20 cellular contexts compared by ENCODE assay signal in the genomic region with DNA sequence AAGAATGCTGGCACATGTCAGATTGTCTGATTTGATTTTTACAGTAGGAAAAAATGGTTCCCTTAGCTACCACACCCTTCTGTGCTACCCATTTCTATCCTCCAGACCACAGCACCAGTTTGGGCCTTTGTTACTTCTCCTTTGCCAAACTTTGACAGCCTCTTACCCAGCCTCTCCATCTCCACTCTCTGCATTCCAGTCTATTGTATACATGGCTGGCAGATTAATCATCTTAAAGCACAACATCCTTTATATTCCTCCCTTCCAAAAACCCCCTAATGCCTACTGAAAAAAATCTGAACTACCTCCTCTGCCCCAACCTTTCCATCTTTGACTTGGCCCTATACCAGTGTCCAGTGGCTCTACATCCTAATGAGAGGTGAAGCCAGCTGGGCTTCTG. TPM values are rescaled to one million over a fixed set of nuclear protein-coding genes. Genes with fewer than 3 reads are reported as not detected.
DNase-seq lines count a peak whose midpoint lies in the region; ATAC-seq and TF ChIP-seq lines count a peak whose summit lies in the region.
"Had no signal": no experiment of that assay in that cellular context is flagged by ENCODE, and none has a peak within 500 bp of the region (broad histone marks: within the 10 kb centered on the region; RNA-seq: fewer than 3 reads in every experiment).

No MANE protein-coding gene starts in this region.

- intact Hi-C loops in MCF 10A (cut with micrococcal nuclease) (no loop called here), breast epithelium (cut with DNase I; ENCODE audit: low total_unique reads) (no loop called here)
- intact Hi-C loops in activated naive CD4-positive, alpha-beta T cell treated with anti-CD3 and anti-CD28 coated beads for 36 hours (cut with micrococcal nuclease): no loop called here

- peak; percentile 22 for DNase-seq in MCF 10A (ENCODE audit: unreplicated experiment)
- no peak for DNase-seq in breast epithelium (ENCODE audit: low spot score in 2 of 2)
- DNase-seq in SJSA1 (ENCODE audit: low read depth in 1 of 2, low spot score in 2 of 2): peak; percentile 24 to 44
- peak; percentile 14 for DNase-seq in fibroblast of pulmonary artery (ENCODE audit: low read depth)
- DNase-seq in effector CD8-positive, alpha-beta T cell (lab: John Stamatoyannopoulos, UW): no peak
- no peak for DNase-seq in activated naive CD4-positive, alpha-beta T cell treated with anti-CD3 and anti-CD28 coated beads for 36 hours
- DNase-seq in COLO668 (lab: John Stamatoyannopoulos, UW; ENCODE audit: unreplicated experiment): no peak
- DNase-seq: BE2C; CD4-positive, alpha-beta memory T cell; DMS79; GF-D8; Karpas-422; NCI-H1930; NCI-H446; NCI-H748 treated with DMSO at 0.1 percent for 48 hours; SJCRH30; SW 1271 had no signal

- no peak overlapping the region for H3K4me3 ChIP-seq in breast epithelium
- H3K4me3 ChIP-seq in SJSA1: no peak overlapping the region
- H3K4me3 ChIP-seq in fibroblast of pulmonary artery (replicated peaks; ENCODE audit: low read depth, low read length): no peak overlapping the region
- H3K4me3 ChIP-seq: SJCRH30 had no signal

- no peak for TF ChIP-seq CTCF in MCF 10A (IDR thresholded peaks at IDR 0.05; ENCODE audit: unreplicated experiment)
- no peak for TF ChIP-seq CTCF in breast epithelium (IDR thresholded peaks at IDR 0.05)
- no peak for TF ChIP-seq CTCF in fibroblast of pulmonary artery (IDR thresholded peaks at IDR 0.05; ENCODE audit: low read length, missing control alignments)

- H3K27me3 Mint-ChIP-seq in MCF 10A (ENCODE audit: insufficient read depth, unreplicated experiment): no peaks in the 10 kb centered on the region
- H3K27me3 Mint-ChIP-seq in activated naive CD4-positive, alpha-beta T cell treated with anti-CD3 and anti-CD28 coated beads for 36 hours (ENCODE audit: low read depth): peaks cover 12% of the 10 kb centered on the region

- H3K4me3 Mint-ChIP-seq in MCF 10A (ENCODE audit: unreplicated experiment): no peak overlapping the region
- no peak overlapping the region for H3K4me3 Mint-ChIP-seq in activated naive CD4-positive, alpha-beta T cell treated with anti-CD3 and anti-CD28 coated beads for 36 hours
- H3K4me3 Mint-ChIP-seq: CD4-positive, alpha-beta memory T cell had no signal

- H3K27me3 ChIP-seq in breast epithelium (no peaks in the 10 kb centered on the region), SJSA1 (replicated peaks) (no peaks in the 10 kb centered on the region)
- H3K27me3 ChIP-seq: SJCRH30 had no signal

- POLR2A ChIA-PET in MCF 10A (lab: Yijun Ruan, JAX): interaction anchor here (4.4 kb wide), 1 partner anchor 11 kb away, joined by 27 read pairs; the partner anchor contains the start of gene PANX1

- H3K4me1 ChIP-seq in breast epithelium (no peaks in the 10 kb centered on the region), SJSA1 (replicated peaks) (peaks cover 20% of the 10 kb centered on the region)
- H3K4me1 ChIP-seq: BE2C, SJCRH30 had no signal

- H3K27ac Mint-ChIP-seq in MCF 10A (ENCODE audit: low read depth, unreplicated experiment): no peak overlapping the region
- H3K27ac Mint-ChIP-seq in activated naive CD4-positive, alpha-beta T cell treated with anti-CD3 and anti-CD28 coated beads for 36 hours: no peak overlapping the region
- H3K27ac Mint-ChIP-seq: CD4-positive, alpha-beta memory T cell had no signal

- H3K9me3 ChIP-seq in breast epithelium: no peaks in the 10 kb centered on the region
- H3K9me3 ChIP-seq in SJSA1 (replicated peaks): no peaks in the 10 kb centered on the region
- H3K9me3 ChIP-seq: BE2C, SJCRH30 had no signal

- peaks cover 36% of the 10 kb centered on the region for H3K4me1 Mint-ChIP-seq in MCF 10A (ENCODE audit: insufficient read depth, unreplicated experiment)
- H3K4me1 Mint-ChIP-seq in activated naive CD4-positive, alpha-beta T cell treated with anti-CD3 and anti-CD28 coated beads for 36 hours (ENCODE audit: low read depth): no peaks in the 10 kb centered on the region
- H3K4me1 Mint-ChIP-seq: CD4-positive, alpha-beta memory T cell had no signal

- no peaks in the 10 kb centered on the region for H3K36me3 Mint-ChIP-seq in MCF 10A (ENCODE audit: insufficient read depth, unreplicated experiment)
- H3K36me3 Mint-ChIP-seq in activated naive CD4-positive, alpha-beta T cell treated with anti-CD3 and anti-CD28 coated beads for 36 hours (ENCODE audit: low read depth): no peaks in the 10 kb centered on the region
- H3K36me3 Mint-ChIP-seq: CD4-positive, alpha-beta memory T cell had no signal

- no peak overlapping the region for H3K27ac ChIP-seq in breast epithelium
- no peak overlapping the region for H3K27ac ChIP-seq in SJSA1
- H3K27ac ChIP-seq: 22Rv1, RWPE1, SJCRH30 had no signal

- peaks cover 15% of the 10 kb centered on the region for H3K9me3 Mint-ChIP-seq in MCF 10A (ENCODE audit: unreplicated experiment)
- no peaks in the 10 kb centered on the region for H3K9me3 Mint-ChIP-seq in activated naive CD4-positive, alpha-beta T cell treated with anti-CD3 and anti-CD28 coated beads for 36 hours
- H3K9me3 Mint-ChIP-seq: CD4-positive, alpha-beta memory T cell had no signal

- TF ChIP-seq POLR2A in breast epithelium (IDR thresholded peaks at IDR 0.05): no peak

- CTCF ChIA-PET in MCF 10A (lab: Yijun Ruan, JAX): interaction anchor here (1.1 to 1.9 kb wide), 2 partner anchors 11 to 197 kb away, joined by 6 to 8 read pairs; partner anchors contain the start of gene PANX1
- CTCF ChIA-PET in activated naive CD4-positive, alpha-beta T cell treated with anti-CD3 and anti-CD28 coated beads for 36 hours (lab: Charles Lee): interaction anchor here (0.6 to 1.5 kb wide), 2 partner anchors 54 to 400 kb away, joined by 4 to 6 read pairs; no protein-coding TSS in a partner anchor

- ATAC-seq in GM19324 (IDR thresholded peaks at IDR 0.05; ENCODE audit: low FRiP score, unreplicated experiment): no peak

- H3K36me3 ChIP-seq in breast epithelium (no peaks in the 10 kb centered on the region), SJSA1 (no peaks in the 10 kb centered on the region)
- H3K36me3 ChIP-seq: BE2C, SJCRH30 had no signal

- BruUV-seq in MCF 10A (replicated peaks; lab: Mats Ljungman, UMichigan): no TSS peak

RNA-seq across cellular contexts. Expression of gene PANX1, which starts 10.8 kb away (rescaled TPM):
- total RNA-seq in MCF 10A (2022) (26.1 and 30.1 TPM in 2 replicates), breast epithelium (10 to 100 TPM; 16.7 to 20.3 (median 17.7) TPM)
- total RNA-seq in SJSA1 (2014; rRNA removed; shearing (Covaris generic)): 35.3 and 36.9 TPM in 2 replicates
- 1 to 10 TPM; 5.4 to 5.8 TPM for total RNA-seq in activated naive CD4-positive, alpha-beta T cell treated with anti-CD3 and anti-CD28 coated beads for 36 hours

Comparison
In these comparisons a context has a peak if more than half of its experiments do, and no peak if none do; other contexts are left out.
1. DNase-seq: peak in MCF 10A (single experiment), SJSA1 (2 of 2) and fibroblast of pulmonary artery (single experiment); none in breast epithelium (0 of 2), effector CD8-positive, alpha-beta T cell (single experiment), activated naive CD4-positive, alpha-beta T cell treated with anti-CD3 and anti-CD28 coated beads for 36 hours (single experiment) and COLO668 (single experiment).